ENCODE assay signal across 20 cellular contexts in genomic region chr15:77436822-77437221, GRCh38.
"Had no signal": no experiment of that assay in that cellular context is flagged by ENCODE, and none has a peak within 500 bp of the region (broad histone marks: within the 10 kb centered on the region; RNA-seq: fewer than 3 reads in every experiment).

No MANE protein-coding gene starts in this region.

- H3K27ac ChIP-seq: epithelial cell of prostate, gastroesophageal sphincter, left ventricle myocardium inferior, ovary, prostate gland, tibial artery, VCaP had no signal

- H3K27me3 ChIP-seq: gastroesophageal sphincter, ovary, tibial artery had no signal

- H3K4me3 ChIP-seq: gastroesophageal sphincter, left ventricle myocardium inferior, ovary, prostate gland, tibial artery had no signal

- H3K9me3 Mint-ChIP-seq: activated naive CD4-positive, alpha-beta T cell treated with anti-CD3 and anti-CD28 coated beads for 36 hours; natural killer cell treated with Interleukin-12 subunit alpha and Interleukin-12 subunit beta and Interleukin-15 and Interleukin-18, amount 100 ng/mL, for 72 hours; stimulated activated naive CD8-positive, alpha-beta T cell treated with anti-CD3 and anti-CD28 coated beads, Interleukin-15, Interleukin-2, amounts not matched to agents 100 ng/mL and 50 ng/mL, for 24 hours; T-helper 2 cell treated with Interferon-gamma antibody and Interleukin-4, amounts not matched to agents 5 μg/mL and 100 μg/mL, for 36 hours had no signal

- H3K4me1 ChIP-seq: prostate gland had no signal

- H3K36me3 ChIP-seq: gastroesophageal sphincter, left ventricle myocardium inferior, ovary, prostate gland, tibial artery had no signal

- H3K9me3 ChIP-seq: gastroesophageal sphincter, left ventricle myocardium inferior, ovary, prostate gland, tibial artery had no signal

- H3K27ac Mint-ChIP-seq: brain; mesothelial cell of epicardium; natural killer cell treated with Interleukin-12 subunit alpha and Interleukin-12 subunit beta and Interleukin-15 and Interleukin-18, amount 100 ng/mL, for 72 hours; stimulated activated naive CD8-positive, alpha-beta T cell treated with anti-CD3 and anti-CD28 coated beads, Interleukin-15, Interleukin-2, amounts not matched to agents 100 ng/mL and 50 ng/mL, for 24 hours; T-helper 2 cell treated with Interferon-gamma antibody and Interleukin-4, amounts not matched to agents 5 μg/mL and 100 μg/mL, for 36 hours had no signal

- H3K4me3 Mint-ChIP-seq: activated naive CD4-positive, alpha-beta T cell treated with anti-CD3 and anti-CD28 coated beads for 36 hours; brain; mesothelial cell of epicardium; natural killer cell treated with Interleukin-12 subunit alpha and Interleukin-12 subunit beta and Interleukin-15 and Interleukin-18, amount 100 ng/mL, for 72 hours; stimulated activated naive CD8-positive, alpha-beta T cell treated with anti-CD3 and anti-CD28 coated beads, Interleukin-15, Interleukin-2, amounts not matched to agents 100 ng/mL and 50 ng/mL, for 24 hours; T-helper 2 cell treated with Interferon-gamma antibody and Interleukin-4, amounts not matched to agents 5 μg/mL and 100 μg/mL, for 36 hours had no signal

- ATAC-seq: gastroesophageal sphincter; natural killer cell treated with Interleukin-12 subunit alpha and Interleukin-12 subunit beta and Interleukin-15 and Interleukin-18, amount 100 ng/mL, for 72 hours had no signal

- H3K36me3 Mint-ChIP-seq: natural killer cell treated with Interleukin-12 subunit alpha and Interleukin-12 subunit beta and Interleukin-15 and Interleukin-18, amount 100 ng/mL, for 72 hours had no signal

- H3K27me3 Mint-ChIP-seq: brain; natural killer cell treated with Interleukin-12 subunit alpha and Interleukin-12 subunit beta and Interleukin-15 and Interleukin-18, amount 100 ng/mL, for 72 hours; stimulated activated naive CD8-positive, alpha-beta T cell treated with anti-CD3 and anti-CD28 coated beads, Interleukin-15, Interleukin-2, amounts not matched to agents 100 ng/mL and 50 ng/mL, for 24 hours had no signal

- DNase-seq: activated CD8-positive, alpha-beta memory T cell treated with anti-CD3 and anti-CD28 coated beads, Interleukin-2, amount 50 U/mL, for 48 hours; activated naive CD4-positive, alpha-beta T cell treated with anti-CD3 and anti-CD28 coated beads for 36 hours; activated T-cell treated with anti-CD3 and anti-CD28 coated beads, Interleukin-2, amount 50 U/mL, for 48 hours; aorta; head of caudate nucleus; hypothalamus; left ventricle myocardium inferior; ovary; stimulated activated CD4-positive, alpha-beta T cell treated with anti-CD3 and anti-CD28 coated beads, Interleukin-2, amount 100 ng/mL, for 48 hours; stimulated activated CD8-positive, alpha-beta memory T cell treated with anti-CD3 and anti-CD28 coated beads, Interleukin-4, amount 100 ng/mL, for 48 hours; tibial artery had no signal
